27 cellular contexts compared by ENCODE assay signal in genomic region chr3:25587094-25587493, GRCh38.
DNase-seq lines count a peak whose midpoint lies in the region; ATAC-seq and TF ChIP-seq lines count a peak whose summit lies in the region.
"Had no signal": no experiment of that assay in that cellular context is flagged by ENCODE, and none has a peak within 500 bp of the region (broad histone marks: within the 10 kb centered on the region; RNA-seq: fewer than 3 reads in every experiment).

No MANE protein-coding gene starts in this region.

- H3K9me2 ChIP-seq in hepatocyte (replicated peaks; ENCODE audit: insufficient read depth) = no peaks in the 10 kb centered on the region

- no peaks in the 10 kb centered on the region for H3K27me3 ChIP-seq in left ventricle myocardium inferior (ENCODE audit: low read depth)
- no peaks in the 10 kb centered on the region for H3K27me3 ChIP-seq in right cardiac atrium (ENCODE audit: control insufficient read depth, insufficient read depth)
- no peaks in the 10 kb centered on the region for H3K27me3 ChIP-seq in hepatocyte
- H3K27me3 ChIP-seq in colonic mucosa = no peaks in the 10 kb centered on the region
- H3K27me3 ChIP-seq: BLaER1, cardiac muscle cell, spleen, uterus had no signal

- TF ChIP-seq CTCF in left ventricle myocardium inferior (IDR thresholded peaks at IDR 0.05; ENCODE audit: borderline replicate concordance) (no peak), hepatocyte (IDR thresholded peaks at IDR 0.05; ENCODE audit: poor library complexity) (no peak), colonic mucosa (IDR thresholded peaks at IDR 0.05) (no peak)

- H3K9me3 Mint-ChIP-seq in activated naive CD4-positive, alpha-beta T cell treated with anti-CD3 and anti-CD28 coated beads, Interleukin-2, amount 50 U/mL, for 72 hours = peaks cover 0 to 4% of the 10 kb centered on the region in 2 donors
- H3K9me3 Mint-ChIP-seq: activated naive CD4-positive, alpha-beta T cell treated with anti-CD3 and anti-CD28 coated beads for 36 hours had no signal

- intact Hi-C loops in left ventricle myocardium inferior (cut with micrococcal nuclease) (no loop called here), right cardiac atrium (cut with DNase I) (loop anchor here in 2 of 4 donors (5.0 to 10.0 kb wide), 3 partner anchors 160 to 552 kb away; partner anchors contain the start of gene RARB (in 2 of the 2)), colonic mucosa (cut with DNase I) (no loop called here)

- H3K4me3 ChIP-seq in left ventricle myocardium inferior (no peak overlapping the region), right cardiac atrium (ENCODE audit: low read length) (no peak overlapping the region), hepatocyte (no peak overlapping the region), colonic mucosa (no peak overlapping the region)
- H3K4me3 ChIP-seq: BLaER1, cardiac muscle cell, K562, spleen, uterus had no signal

- DNase-seq in left ventricle myocardium inferior = no peak
- no peak for DNase-seq in right cardiac atrium
- DNase-seq in SHP77 treated with DMSO at 0.1 percent for 48 hours (lab: John Stamatoyannopoulos, UW) = peak; percentile 34
- DNase-seq in hepatocyte (ENCODE audit: low spot score) = no peak
- no peak for DNase-seq in colonic mucosa
- no peak for DNase-seq in NCI-H2107 (lab: John Stamatoyannopoulos, UW)
- no peak for DNase-seq in activated naive CD4-positive, alpha-beta T cell treated with anti-CD3 and anti-CD28 coated beads, Interleukin-2, amount 50 U/mL, for 72 hours (ENCODE audit: low spot score in 2 of 2)
- DNase-seq: ACHN; activated CD4-positive, alpha-beta T cell treated with anti-CD3 and anti-CD28 coated beads, Interleukin-2, amount 50 U/mL, for 1 hour; activated naive CD4-positive, alpha-beta T cell treated with anti-CD3 and anti-CD28 coated beads for 36 hours; amygdala; Caco-2; dermis blood vessel endothelial cell; glutamatergic neuron; left colon; naive thymus-derived CD4-positive, alpha-beta T cell; NCI-H187; NCI-H345; spleen; stimulated activated CD4-positive, alpha-beta T cell treated with anti-CD3 and anti-CD28 coated beads, Interleukin-2, amount 100 ng/mL, for 48 hours; stimulated activated naive B cell treated with anti-CD40 and anti-IgM and Interleukin-4, amounts not matched to agents 10 μg/mL and 1 μg/mL and 100 μg/mL, for 72 hours; uterus; WERI-Rb-1 had no signal

- no peak for ATAC-seq in right cardiac atrium
- ATAC-seq in activated naive CD4-positive, alpha-beta T cell treated with anti-CD3 and anti-CD28 coated beads, Interleukin-2, amount 50 U/mL, for 72 hours = no peak
- no peak for ATAC-seq in GM21786 (IDR thresholded peaks at IDR 0.05; ENCODE audit: unreplicated experiment)
- ATAC-seq: K562; left colon; naive thymus-derived CD4-positive, alpha-beta T cell; stimulated activated naive B cell treated with anti-CD40 and anti-IgM and Interleukin-4, amounts not matched to agents 10 μg/mL and 1 μg/mL and 100 μg/mL, for 72 hours had no signal

- H3K79me2 ChIP-seq in hepatocyte = no peaks in the 10 kb centered on the region

- H3K27ac ChIP-seq in left ventricle myocardium inferior (replicated peaks) (peak overlapping the region; percentile 80), right cardiac atrium (ENCODE audit: low read length) (no peak overlapping the region), hepatocyte (peak overlapping the region; percentile 42), colonic mucosa (no peak overlapping the region)
- H3K27ac ChIP-seq: BLaER1, cardiac muscle cell, spleen, uterus, WERI-Rb-1 had no signal

- peaks cover 55% of the 10 kb centered on the region for H3K4me1 ChIP-seq in left ventricle myocardium inferior
- H3K4me1 ChIP-seq in right cardiac atrium (ENCODE audit: control insufficient read depth, insufficient read depth, low read length) = peaks cover 8% of the 10 kb centered on the region
- H3K4me1 ChIP-seq in hepatocyte (ENCODE audit: insufficient read depth) = peaks cover under 1% of the 10 kb centered on the region
- H3K4me1 ChIP-seq in colonic mucosa = no peaks in the 10 kb centered on the region
- H3K4me1 ChIP-seq: uterus had no signal

- 88% methylated on average over 1 of the region's 1 CpG for WGBS in right cardiac atrium
- WGBS in hepatocyte (ENCODE audit: low lambda C conversion rate, missing lambda C conversion rate) = 81% methylated on average over 1 of the region's 1 CpG

- no peak overlapping the region for H2AFZ ChIP-seq in hepatocyte

- no peak overlapping the region for H3K27ac Mint-ChIP-seq in activated naive CD4-positive, alpha-beta T cell treated with anti-CD3 and anti-CD28 coated beads, Interleukin-2, amount 50 U/mL, for 72 hours
- H3K27ac Mint-ChIP-seq: activated naive CD4-positive, alpha-beta T cell treated with anti-CD3 and anti-CD28 coated beads for 36 hours; stimulated activated naive B cell treated with anti-CD40 and anti-IgM and Interleukin-4, amounts not matched to agents 10 μg/mL and 1 μg/mL and 100 μg/mL, for 72 hours had no signal

- peaks cover 19% of the 10 kb centered on the region for H3K36me3 ChIP-seq in left ventricle myocardium inferior
- H3K36me3 ChIP-seq in hepatocyte (replicated peaks; ENCODE audit: insufficient read depth, low read depth) = no peaks in the 10 kb centered on the region
- H3K36me3 ChIP-seq in colonic mucosa = no peaks in the 10 kb centered on the region
- H3K36me3 ChIP-seq: BLaER1, cardiac muscle cell, uterus, WERI-Rb-1 had no signal

- no peak overlapping the region for H3K9ac ChIP-seq in colonic mucosa (ENCODE audit: low read depth in 2 of 2, low read length in 2 of 2)
- H3K9ac ChIP-seq: BLaER1 had no signal

- H3K9me3 ChIP-seq in left ventricle myocardium inferior (replicated peaks) (peaks cover 8% of the 10 kb centered on the region), right cardiac atrium (ENCODE audit: control insufficient read depth, low read length) (no peaks in the 10 kb centered on the region), hepatocyte (ENCODE audit: low read depth) (no peaks in the 10 kb centered on the region), colonic mucosa (no peaks in the 10 kb centered on the region)
- H3K9me3 ChIP-seq: BLaER1, Caco-2, spleen, uterus had no signal

- H4K20me1 ChIP-seq in hepatocyte (ENCODE audit: insufficient read depth, poor library complexity, severe bottlenecking) = no peaks in the 10 kb centered on the region

- H3K4me2 ChIP-seq in hepatocyte = no peak overlapping the region
- H3K4me2 ChIP-seq: BLaER1 had no signal

- no peaks in the 10 kb centered on the region for H3K36me3 Mint-ChIP-seq in activated naive CD4-positive, alpha-beta T cell treated with anti-CD3 and anti-CD28 coated beads, Interleukin-2, amount 50 U/mL, for 72 hours
- H3K36me3 Mint-ChIP-seq: naive thymus-derived CD4-positive, alpha-beta T cell; stimulated activated naive B cell treated with anti-CD40 and anti-IgM and Interleukin-4, amounts not matched to agents 10 μg/mL and 1 μg/mL and 100 μg/mL, for 72 hours had no signal

Comparison
In these comparisons a context has a peak if more than half of its experiments do, and no peak if none do; other contexts are left out.
1. H3K27ac ChIP-seq: peak in left ventricle myocardium inferior (single experiment) and hepatocyte (single experiment); none in right cardiac atrium (single experiment) and colonic mucosa (single experiment).